ENCODE assay signal across 24 cellular contexts in the genomic region with DNA sequence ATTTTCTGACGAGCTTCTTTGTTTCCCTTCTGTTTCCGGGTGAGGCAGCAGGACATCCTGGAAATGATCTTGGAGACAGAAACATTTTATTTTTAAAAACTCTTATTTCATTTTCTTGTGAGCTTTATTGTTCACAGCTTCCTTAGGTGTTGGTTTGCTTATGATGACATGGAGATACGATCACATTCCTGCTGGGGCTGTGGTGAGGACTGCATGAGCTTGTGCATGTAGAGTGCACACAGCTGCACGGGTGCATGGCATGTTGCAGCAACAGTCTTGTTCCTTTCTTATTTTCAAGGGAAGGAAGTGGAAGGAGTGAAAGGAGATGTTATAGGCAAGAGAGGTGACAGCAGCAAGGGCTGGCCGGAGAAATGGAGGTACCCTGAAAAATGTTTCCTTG. TPM values are rescaled to one million over a fixed set of nuclear protein-coding genes. Genes with fewer than 3 reads are reported as not detected.
"Had no signal": no experiment of that assay in that cellular context is flagged by ENCODE, and none has a peak within 500 bp of the region (broad histone marks: within the 10 kb centered on the region; RNA-seq: fewer than 3 reads in every experiment).

No MANE protein-coding gene starts in this region.

- H3K4me3 ChIP-seq: breast epithelium, coronary artery, spleen, testis had no signal

- H3K4me1 ChIP-seq: breast epithelium, spleen, testis had no signal

- H3K36me3 Mint-ChIP-seq: activated naive CD8-positive, alpha-beta T cell treated with anti-CD3 and anti-CD28 coated beads, Interleukin-2, amount 10 ng/mL, durations not matched to agents 7 days and 5 days; immature natural killer cell had no signal

- H3K9me3 Mint-ChIP-seq: activated naive CD4-positive, alpha-beta T cell treated with anti-CD3 and anti-CD28 coated beads for 36 hours had no signal

- H3K27ac ChIP-seq: breast epithelium, coronary artery, spleen, testis, WERI-Rb-1 had no signal

- H3K4me1 Mint-ChIP-seq: activated naive CD8-positive, alpha-beta T cell treated with anti-CD3 and anti-CD28 coated beads, Interleukin-2, amount 10 ng/mL, durations not matched to agents 7 days and 5 days; immature natural killer cell had no signal

- ATAC-seq: left lobe of liver had no signal

- H3K27me3 Mint-ChIP-seq: activated naive CD8-positive, alpha-beta T cell treated with anti-CD3 and anti-CD28 coated beads, Interleukin-2, amount 10 ng/mL, durations not matched to agents 7 days and 5 days had no signal

- H3K9me3 ChIP-seq: testis had no signal

- H3K27me3 ChIP-seq: breast epithelium, spleen, testis had no signal

- H3K36me3 ChIP-seq: breast epithelium, spleen, WERI-Rb-1 had no signal

- DNase-seq: activated CD4-positive, alpha-beta T cell treated with anti-CD3 and anti-CD28 coated beads for 1 hour; activated CD4-positive, alpha-beta T cell treated with anti-CD3 and anti-CD28 coated beads, Interleukin-2, amount 50 U/mL, for 48 hours; activated naive CD4-positive, alpha-beta T cell treated with anti-CD3 and anti-CD28 coated beads for 36 hours; activated naive CD8-positive, alpha-beta T cell treated with anti-CD3 and anti-CD28 coated beads, Interleukin-2, amount 10 ng/mL, durations not matched to agents 7 days and 5 days; activated T-cell treated with anti-CD3 and anti-CD28 coated beads, Interleukin-2, amount 50 U/mL, for 48 hours; amniotic stem cell; erythroblast; foreskin fibroblast; immature natural killer cell; midbrain; spleen; stimulated activated CD4-positive, alpha-beta T cell treated with anti-CD3 and anti-CD28 coated beads, Interleukin-4, amount 100 ng/mL, for 1 hour; stimulated activated naive CD4-positive, alpha-beta T cell; T-helper 1 cell; testis; WERI-Rb-1 had no signal

- H3K4me3 Mint-ChIP-seq: activated naive CD4-positive, alpha-beta T cell treated with anti-CD3 and anti-CD28 coated beads for 36 hours; activated naive CD8-positive, alpha-beta T cell treated with anti-CD3 and anti-CD28 coated beads, Interleukin-2, amount 10 ng/mL, durations not matched to agents 7 days and 5 days; immature natural killer cell had no signal

- H3K27ac Mint-ChIP-seq: activated naive CD4-positive, alpha-beta T cell treated with anti-CD3 and anti-CD28 coated beads for 36 hours; activated naive CD8-positive, alpha-beta T cell treated with anti-CD3 and anti-CD28 coated beads, Interleukin-2, amount 10 ng/mL, durations not matched to agents 7 days and 5 days; immature natural killer cell; progenitor cell of endocrine pancreas had no signal

RNA-seq across cellular contexts. Expression of a gene that starts 1.2 kb away (rescaled TPM):
- total RNA-seq: activated CD8-positive, alpha-beta memory T cell treated with anti-CD3 and anti-CD28 coated beads for 36 hours; activated naive CD4-positive, alpha-beta T cell treated with anti-CD3 and anti-CD28 coated beads for 36 hours; activated naive CD8-positive, alpha-beta T cell treated with anti-CD3 and anti-CD28 coated beads, Interleukin-2, amount 10 ng/mL, durations not matched to agents 7 days and 5 days; fibroblast of lung; kidney epithelial cell; progenitor cell of endocrine pancreas had no signal
- polyA plus RNA-seq: fibroblast of lung, immature natural killer cell, neural cell had no signal
